17 cellular contexts compared by ENCODE assay signal in genomic region chr1:53143527-53143926, GRCh38. TPM values are rescaled to one million over a fixed set of nuclear protein-coding genes. Genes with fewer than 3 reads are reported as not detected.
DNase-seq lines count a peak whose midpoint lies in the region; ATAC-seq, FAIRE-seq and TF ChIP-seq lines count a peak whose summit lies in the region.
"Had no signal": no experiment of that assay in that cellular context is flagged by ENCODE, and none has a peak within 500 bp of the region (broad histone marks: within the 10 kb centered on the region; RNA-seq: fewer than 3 reads in every experiment).

No MANE protein-coding gene starts in this region.

- CTCF ChIA-PET in A549 (lab: Yijun Ruan, JAX) (no interaction called here), PC-3 (lab: Charles Lee) (no interaction called here)

- no peak for FAIRE-seq in A549 (lab: Jason Lieb, UNC)
- FAIRE-seq: GM12878, GM19239 had no signal

- WGBS in A549 (ENCODE audit: missing lambda C conversion rate): 93% methylated on average over 3 of the region's 4 CpGs

- intact Hi-C loops in PC-3 (cut with micrococcal nuclease): no loop called here

- TF ChIP-seq CTCF in A549 (IDR thresholded peaks at IDR 0.05) (no peak), retinal pigment epithelial cell (conservative IDR thresholded peaks at IDR 0.05; ENCODE audit: low read depth, low read length) (no peak), GM13976 (IDR thresholded peaks at IDR 0.05; ENCODE audit: borderline replicate concordance, control extremely low read depth, extremely low read depth, insufficient read depth, missing control alignments) (no peak), PC-3 (conservative IDR thresholded peaks at IDR 0.05; ENCODE audit: low read depth, low read length) (no peak)

- POLR2A ChIA-PET in A549 (lab: Yijun Ruan, JAX) (no interaction called here), PC-3 (lab: Charles Lee; ENCODE audit: unreplicated experiment) (interaction anchor here (0.6 kb wide), 1 partner anchor 207 kb away, joined by 3 read pairs; no protein-coding TSS in a partner anchor)

- H3K27ac ChIP-seq in A549: peak overlapping the region; percentile 94 to 96; a peak in 4 of 6 replicates
- no peak overlapping the region for H3K27ac ChIP-seq in PC-3 (ENCODE audit: low read length)
- H3K27ac ChIP-seq: C4-2B had no signal

- no peak for TF ChIP-seq POLR2A in A549 (IDR thresholded peaks at IDR 0.05; ENCODE audit: low read length)

- TF ChIP-seq EP300 in A549 (IDR thresholded peaks at IDR 0.05): no peak

- in situ Hi-C loops in GM13976 (cut with MboI; ENCODE audit: low sequenced_read_pairs, unreplicated experiment): no loop called here

- H3K4me2 ChIP-seq in A549 (no peak overlapping the region), PC-3 (ENCODE audit: low read length) (no peak overlapping the region)

- BruUV-seq in PC-3 (replicated peaks; lab: Mats Ljungman, UMichigan): no TSS peak

- no peaks in the 10 kb centered on the region for H3K36me3 ChIP-seq in PC-3 (ENCODE audit: low read depth, low read length)

- no peak overlapping the region for H2AFZ ChIP-seq in PC-3 (ENCODE audit: low read length)

- no peak for ATAC-seq in A549
- ATAC-seq in HG02981 (IDR thresholded peaks at IDR 0.05; ENCODE audit: unreplicated experiment): no peak
- ATAC-seq in PC-3: no peak
- ATAC-seq: GM12878 had no signal

- no peaks in the 10 kb centered on the region for H3K79me2 ChIP-seq in PC-3 (ENCODE audit: low read length)

- H3K9me3 ChIP-seq in A549: no peaks in the 10 kb centered on the region
- H3K9me3 ChIP-seq in PC-3 (ENCODE audit: low read length): no peaks in the 10 kb centered on the region

- no peak for TF ChIP-seq RAD21 in A549 (conservative IDR thresholded peaks at IDR 0.05 in 1 of 2, IDR thresholded peaks at IDR 0.05 in 1 of 2)

- H3F3A ChIP-seq in PC-3 (ENCODE audit: low read length, unreplicated experiment): no peaks in the 10 kb centered on the region

- peaks cover 58% of the 10 kb centered on the region for H3K4me1 ChIP-seq in A549
- H3K4me1 ChIP-seq in PC-3 (ENCODE audit: insufficient read depth, low read length): peaks cover 53% of the 10 kb centered on the region

- H3K9ac ChIP-seq in PC-3 (ENCODE audit: low read length): no peak overlapping the region

- DNase-seq in A549 (ENCODE audit: low read depth in 1 of 2, low spot score in 1 of 2) (no peak), NCI-H82 (lab: John Stamatoyannopoulos, UW) (peak; percentile 95), ecto neural progenitor cell (ENCODE audit: low spot score) (peak; percentile 42), retinal pigment epithelial cell (ENCODE audit: low read depth) (peak; percentile 52), GM13976 (ENCODE audit: low spot score) (no peak), PC-3 (no peak)
- DNase-seq: CD4-positive, alpha-beta memory T cell; DMS79; HCEC 1CT; HFFc6; KBM-7 had no signal

- H3K9me2 ChIP-seq in PC-3 (replicated peaks; ENCODE audit: low read length): no peaks in the 10 kb centered on the region

- H3K27me3 ChIP-seq in PC-3 (ENCODE audit: low read length): no peaks in the 10 kb centered on the region

- no peaks in the 10 kb centered on the region for H4K20me1 ChIP-seq in PC-3 (ENCODE audit: low read length)

- H3K4me3 ChIP-seq in A549 (no peak overlapping the region), retinal pigment epithelial cell (ENCODE audit: low read length) (no peak overlapping the region), PC-3 (ENCODE audit: low read length) (no peak overlapping the region)
- H3K4me3 ChIP-seq: GM12878 had no signal

TF ChIP-seq in A549, 52 proteins besides CTCF, POLR2A, EP300 and RAD21:
- TF ChIP-seq JUNB (IDR thresholded peaks at IDR 0.05): no peak
- TF ChIP-seq HEYL (CRISPR knock-in tag; IDR thresholded peaks at IDR 0.05): no peak
- TF ChIP-seq MAZ (IDR thresholded peaks at IDR 0.05; ENCODE audit: borderline replicate concordance, low read depth, low read length): no peak
- TF ChIP-seq EHMT2 (IDR thresholded peaks at IDR 0.05; ENCODE audit: low read depth): no peak
- TF ChIP-seq RFX5 (IDR thresholded peaks at IDR 0.05): no peak
- no peak for TF ChIP-seq ZFP36 (IDR thresholded peaks at IDR 0.05; ENCODE audit: borderline replicate concordance, partially characterized antibody)
- no peak for TF ChIP-seq REST (IDR thresholded peaks at IDR 0.05)
- no peak for TF ChIP-seq RCOR1 (IDR thresholded peaks at IDR 0.05; ENCODE audit: low read depth, low read length)
- no peak for TF ChIP-seq FOSB (CRISPR knock-in tag; IDR thresholded peaks at IDR 0.05)
- TF ChIP-seq RNF2 (IDR thresholded peaks at IDR 0.05; ENCODE audit: borderline replicate concordance, low read depth): no peak
- no peak for TF ChIP-seq CHD2 (IDR thresholded peaks at IDR 0.05; ENCODE audit: low read length, partially characterized antibody)
- TF ChIP-seq SMC3 (IDR thresholded peaks at IDR 0.05): no peak
- TF ChIP-seq NR3C1 (IDR thresholded peaks at IDR 0.05): no peak
- no peak for TF ChIP-seq HOXB13 (CRISPR knock-in tag; IDR thresholded peaks at IDR 0.05; ENCODE audit: low read depth)
- TF ChIP-seq NPAS2 (CRISPR knock-in tag; IDR thresholded peaks at IDR 0.05; ENCODE audit: borderline replicate concordance): no peak

RNA-seq across cellular contexts. Expression of gene SLC1A7, which starts 1.1 kb away (rescaled TPM):
- 0.12 TPM in 2 replicates for polyA plus RNA-seq in A549 (2011; rRNA removed)
- polyA plus RNA-seq in A549 (2012; cell fraction: cytosol; rRNA removed): 0.08 and 0.09 TPM in 2 replicates
- polyA plus RNA-seq in A549 (2012; cell fraction: nucleus; rRNA removed): 0.24 and 0.25 TPM in 2 replicates
- polyA plus RNA-seq in A549 (2017; fragmentation: RNase III; extraction: RNeasy Plus Mini Kit Qiagen cat#74134 plus additional on column Dnase treatment): 0.03 to 0.07 TPM (median 0.04 TPM) in 3 replicates
- polyA minus RNA-seq in A549 (2011; rRNA and poly(A)+ RNA removed): 0.12 TPM in 1 of 2 replicates, not detected in the other
- 0.23 and 0.26 TPM in 2 replicates for total RNA-seq in PC-3 (2014; rRNA removed)
- total RNA-seq: A172; B cell; CD4-positive, alpha-beta memory T cell; GM12878 had no signal
- polyA plus RNA-seq: CD4-positive, alpha-beta memory T cell; GM12878 had no signal

RNA-seq across cellular contexts. Expression of gene CPT2, which starts 53.1 kb away (rescaled TPM):
- polyA plus RNA-seq in A549 (2011; rRNA removed) (8.4 and 10.0 TPM in 2 replicates), A549 (2017; fragmentation: RNase III; extraction: RNeasy Plus Mini Kit Qiagen cat#74134 plus additional on column Dnase treatment) (5.5 to 5.9 TPM (median 5.6 TPM) in 3 replicates)
- polyA plus RNA-seq in A549 (2012; cell fraction: cytosol; rRNA removed): 6.3 and 7.7 TPM in 2 replicates
- polyA plus RNA-seq in A549 (2012; cell fraction: nucleus; rRNA removed): 6.0 and 6.4 TPM in 2 replicates
- polyA minus RNA-seq in A549 (2011; rRNA and poly(A)+ RNA removed): 8.7 and 9.1 TPM in 2 replicates
- total RNA-seq in PC-3 (2014; rRNA removed): 19.6 and 27.1 TPM in 2 replicates

Comparison
In these comparisons a context has a peak if more than half of its experiments do, and no peak if none do; other contexts are left out.
1. DNase-seq: peak in NCI-H82 (single experiment), ecto neural progenitor cell (single experiment) and retinal pigment epithelial cell (single experiment); none in A549 (0 of 2), GM13976 (single experiment) and PC-3 (single experiment).